ENCODE assay signal across 8 cellular contexts in the genomic region with DNA sequence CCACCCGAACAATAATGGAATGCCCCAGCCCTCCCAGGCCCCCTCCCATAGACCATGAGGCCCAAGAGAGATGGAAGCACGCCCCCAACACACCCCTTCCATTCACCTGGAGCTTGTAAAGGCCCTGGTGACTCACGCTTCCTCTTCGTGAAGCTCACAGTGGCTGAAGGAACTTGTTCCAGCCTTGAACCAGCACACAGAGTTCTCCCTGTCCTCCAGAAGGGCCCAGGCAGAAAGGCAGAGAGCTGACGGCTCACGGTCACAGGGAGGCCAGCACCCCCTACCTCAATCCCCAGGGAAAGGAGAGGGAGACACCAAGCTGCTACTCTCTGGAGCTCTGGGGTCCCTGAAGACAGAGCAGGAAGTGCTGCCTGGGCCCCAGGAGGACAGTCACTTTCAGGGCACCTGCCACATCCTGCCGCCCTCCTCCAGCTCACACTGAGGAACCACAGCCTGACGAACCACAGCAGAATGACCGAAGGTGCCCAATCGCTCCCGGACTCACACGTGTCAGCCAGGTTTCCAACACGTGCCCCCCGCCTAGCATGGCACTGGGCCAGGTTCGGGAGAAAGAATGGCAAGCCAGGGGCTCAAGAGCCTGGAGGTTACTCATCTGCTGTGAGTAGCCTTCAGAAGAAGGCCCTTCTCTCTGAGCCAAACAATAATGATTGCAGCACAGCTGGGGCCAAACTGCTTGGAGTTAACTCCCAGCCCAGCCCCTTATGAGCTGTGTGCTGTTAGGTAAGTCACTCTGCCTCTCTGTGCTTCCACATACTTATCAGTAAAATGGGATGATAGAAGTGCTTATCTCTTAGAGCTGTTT. TPM values are rescaled to one million over a fixed set of nuclear protein-coding genes. Genes with fewer than 3 reads are reported as not detected.
DNase-seq lines count a peak whose midpoint lies in the region; ATAC-seq, FAIRE-seq and TF ChIP-seq lines count a peak whose summit lies in the region.

No MANE protein-coding gene starts in this region.

- no peaks in the 10 kb centered on the region for H3K36me3 ChIP-seq in BJ (ENCODE audit: control insufficient read depth, insufficient read depth, low read length)
- no peaks in the 10 kb centered on the region for H3K36me3 ChIP-seq in brain microvascular endothelial cell (replicated peaks)
- H3K36me3 ChIP-seq in mucosa of descending colon (ENCODE audit: low read depth) = no peaks in the 10 kb centered on the region
- no peaks in the 10 kb centered on the region for H3K36me3 ChIP-seq in suprapubic skin

- TF ChIP-seq POLR2A in suprapubic skin (IDR thresholded peaks at IDR 0.05) = no peak

- POLR2A ChIA-PET in BJ (lab: Charles Lee) = interaction anchor here (0.6 kb wide), 1 partner anchor 805 kb away, joined by 4 read pairs; no protein-coding TSS in a partner anchor

- H3K4me3 ChIP-seq in BJ (ENCODE audit: low read depth, low read length) = no peak overlapping the region
- no peak overlapping the region for H3K4me3 ChIP-seq in brain microvascular endothelial cell (ENCODE audit: low read depth, low read length)
- no peak overlapping the region for H3K4me3 ChIP-seq in mucosa of descending colon
- H3K4me3 ChIP-seq in suprapubic skin = no peak overlapping the region

- CTCF ChIA-PET in BJ (lab: Yijun Ruan, JAX) = interaction anchor here (0.7 to 1.5 kb wide), 3 partner anchors 13 to 110 kb away, joined by 3 to 7 read pairs (median 3); no protein-coding TSS in a partner anchor

- peak; percentile 87 for FAIRE-seq in RCC 7860 (lab: Jason Lieb, UNC)

- H3K9me3 ChIP-seq in mucosa of descending colon = no peaks in the 10 kb centered on the region
- no peaks in the 10 kb centered on the region for H3K9me3 ChIP-seq in suprapubic skin

- no peak for TF ChIP-seq CTCF in BJ (IDR thresholded peaks at IDR 0.05; ENCODE audit: insufficient read depth, low read depth, low read length)
- no peak for TF ChIP-seq CTCF in brain microvascular endothelial cell (IDR thresholded peaks at IDR 0.05; ENCODE audit: low read depth, low read length, missing control alignments)
- TF ChIP-seq CTCF in mucosa of descending colon (IDR thresholded peaks at IDR 0.05) = no peak
- no peak for TF ChIP-seq CTCF in suprapubic skin (IDR thresholded peaks at IDR 0.05)

- no peak overlapping the region for H3K27ac ChIP-seq in brain microvascular endothelial cell
- peak overlapping the region; percentile 84 for H3K27ac ChIP-seq in suprapubic skin

- 14% methylated on average over 13 of the region's 15 CpGs for WGBS in suprapubic skin

- H3K4me1 ChIP-seq in mucosa of descending colon (ENCODE audit: low read depth) (no peaks in the 10 kb centered on the region), suprapubic skin (peaks cover 76% of the 10 kb centered on the region)

- DNase-seq in BJ (ENCODE audit: low read depth) (peak; percentile 19), RCC 7860 (ENCODE audit: low spot score) (peak; percentile 96), brain microvascular endothelial cell (peak; percentile 23), mucosa of descending colon (peak; percentile 41 to 74 (median 52)), suprapubic skin (ENCODE audit: low spot score in 2 of 2) (peak in 1 of 2 donors; percentile 78), HuH-7 (ENCODE audit: low spot score) (no peak)

- TF ChIP-seq EP300 in suprapubic skin (IDR thresholded peaks at IDR 0.05) = peak; percentile 61

- ATAC-seq in GM19035 (IDR thresholded peaks at IDR 0.05; ENCODE audit: unreplicated experiment) = peak; percentile 92
- ATAC-seq in HG03108 (IDR thresholded peaks at IDR 0.05; ENCODE audit: unreplicated experiment) = peak; percentile 90
- ATAC-seq in mucosa of descending colon = peak; percentile 96

- H3K27me3 ChIP-seq in BJ (ENCODE audit: control insufficient read depth, insufficient read depth, low read length) = no peaks in the 10 kb centered on the region
- no peaks in the 10 kb centered on the region for H3K27me3 ChIP-seq in brain microvascular endothelial cell (replicated peaks)
- H3K27me3 ChIP-seq in suprapubic skin = no peaks in the 10 kb centered on the region

- in situ Hi-C loops in brain microvascular endothelial cell (cut with HindIII; ENCODE audit: low pct_ligation_motif_present, low sequenced_read_pairs) = no loop called here

- intact Hi-C loops in mucosa of descending colon (cut with DNase I, micrococcal nuclease) = no loop called here

RNA-seq across cellular contexts. Expression of gene DLG5, which starts 52.8 kb away (rescaled TPM):
- polyA plus RNA-seq in BJ (2011; rRNA removed) = 13.4 and 21.9 TPM in 2 replicates
- 18.9 and 32.9 TPM in 2 replicates for polyA minus RNA-seq in BJ (2011; rRNA and poly(A)+ RNA removed)
- total RNA-seq in mucosa of descending colon (10 to 100 TPM; 28.9 to 78.3 (median 35.1) TPM), suprapubic skin (100 to 1,000 TPM; 117 to 196 (median 147) TPM)
